Comparison of ENCODE assay signal across 8 cellular contexts in the genomic region with DNA sequence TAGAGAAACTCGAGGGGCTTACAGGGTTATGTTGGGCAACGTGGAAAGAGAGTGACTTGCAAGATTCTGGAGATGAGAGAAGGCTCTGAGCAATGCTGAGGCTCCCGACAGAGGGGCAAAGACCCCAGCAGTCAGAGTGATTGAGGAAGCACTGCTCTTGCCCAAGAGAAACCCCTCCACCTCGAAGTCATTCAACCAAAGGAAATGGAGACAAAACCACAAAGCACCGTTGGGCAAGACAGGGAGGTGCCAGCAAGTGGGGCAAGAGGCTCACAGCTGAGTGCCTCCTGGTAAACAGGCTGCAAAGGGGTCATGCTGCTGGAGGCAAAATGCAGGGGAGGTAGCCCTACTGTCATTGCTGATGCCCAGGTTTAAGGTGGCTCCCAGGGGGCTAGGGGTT. TPM values are rescaled to one million over a fixed set of nuclear protein-coding genes. Genes with fewer than 3 reads are reported as not detected.
DNase-seq lines count a peak whose midpoint lies in the region; ATAC-seq and TF ChIP-seq lines count a peak whose summit lies in the region.

No MANE protein-coding gene starts in this region.

- no peaks in the 10 kb centered on the region for H3K36me3 ChIP-seq in upper lobe of right lung

- no peak overlapping the region for H3K4me3 Mint-ChIP-seq in nephron progenitor cell

- ATAC-seq in Right ventricle myocardium superior (ENCODE audit: poor library complexity) (no peak), upper lobe of right lung (peak; percentile 64), HG03095 (IDR thresholded peaks at IDR 0.05; ENCODE audit: unreplicated experiment) (no peak)

- H3K27ac Mint-ChIP-seq in nephron progenitor cell = no peak overlapping the region

- intact Hi-C loops in cardiac septum (cut with DNase I) (no loop called here), Right ventricle myocardium superior (cut with DNase I) (no loop called here), upper lobe of right lung (cut with DNase I) (no loop called here)

- H3K36me3 Mint-ChIP-seq in nephron progenitor cell (ENCODE audit: low read depth) = no peaks in the 10 kb centered on the region

- no peaks in the 10 kb centered on the region for H3K27me3 Mint-ChIP-seq in nephron progenitor cell (ENCODE audit: low read depth, poor library complexity)

- H3K4me1 Mint-ChIP-seq in nephron progenitor cell = peaks cover 29% of the 10 kb centered on the region

- no peaks in the 10 kb centered on the region for H3K27me3 ChIP-seq in upper lobe of right lung

- DNase-seq in cardiac septum (ENCODE audit: low spot score) (peak; percentile 87), Right ventricle myocardium superior (no peak), T-helper 9 cell (peak; percentile 27), epithelial cell of esophagus (ENCODE audit: low read depth) (peak; percentile 60), upper lobe of right lung (peak; percentile 83), nephron progenitor cell (no peak), GM19238 (ENCODE audit: insufficient read length, low spot score) (no peak)

- TF ChIP-seq CTCF in epithelial cell of esophagus (IDR thresholded peaks at IDR 0.05; ENCODE audit: insufficient read depth, low read depth, low read length, missing control alignments) = peak; percentile 18
- TF ChIP-seq CTCF in upper lobe of right lung (IDR thresholded peaks at IDR 0.05) = no peak
- TF ChIP-seq CTCF in nephron progenitor cell (IDR thresholded peaks at IDR 0.05) = no peak

- H3K27ac ChIP-seq in upper lobe of right lung = peak overlapping the region; percentile 63

- no peaks in the 10 kb centered on the region for H3K9me3 ChIP-seq in upper lobe of right lung

- H3K9me3 Mint-ChIP-seq in nephron progenitor cell = no peaks in the 10 kb centered on the region

- H3K4me1 ChIP-seq in upper lobe of right lung = peaks cover 23% of the 10 kb centered on the region

- H3K4me3 ChIP-seq in epithelial cell of esophagus (ENCODE audit: low read length) = no peak overlapping the region
- no peak overlapping the region for H3K4me3 ChIP-seq in upper lobe of right lung

RNA-seq across cellular contexts. Expression of gene MYH9, which starts 17.9 kb away (rescaled TPM):
- total RNA-seq in cardiac septum (282 TPM), Right ventricle myocardium superior (138 TPM), upper lobe of right lung (842 TPM)

Comparison
In these comparisons a context has a peak if more than half of its experiments do, and no peak if none do; other contexts are left out.
1. DNase-seq: peak in cardiac septum (single experiment), T-helper 9 cell (single experiment), epithelial cell of esophagus (single experiment) and upper lobe of right lung (single experiment); none in Right ventricle myocardium superior (single experiment), nephron progenitor cell (single experiment) and GM19238 (single experiment).